ENCODE assay signal across 8 cellular contexts in the genomic region with DNA sequence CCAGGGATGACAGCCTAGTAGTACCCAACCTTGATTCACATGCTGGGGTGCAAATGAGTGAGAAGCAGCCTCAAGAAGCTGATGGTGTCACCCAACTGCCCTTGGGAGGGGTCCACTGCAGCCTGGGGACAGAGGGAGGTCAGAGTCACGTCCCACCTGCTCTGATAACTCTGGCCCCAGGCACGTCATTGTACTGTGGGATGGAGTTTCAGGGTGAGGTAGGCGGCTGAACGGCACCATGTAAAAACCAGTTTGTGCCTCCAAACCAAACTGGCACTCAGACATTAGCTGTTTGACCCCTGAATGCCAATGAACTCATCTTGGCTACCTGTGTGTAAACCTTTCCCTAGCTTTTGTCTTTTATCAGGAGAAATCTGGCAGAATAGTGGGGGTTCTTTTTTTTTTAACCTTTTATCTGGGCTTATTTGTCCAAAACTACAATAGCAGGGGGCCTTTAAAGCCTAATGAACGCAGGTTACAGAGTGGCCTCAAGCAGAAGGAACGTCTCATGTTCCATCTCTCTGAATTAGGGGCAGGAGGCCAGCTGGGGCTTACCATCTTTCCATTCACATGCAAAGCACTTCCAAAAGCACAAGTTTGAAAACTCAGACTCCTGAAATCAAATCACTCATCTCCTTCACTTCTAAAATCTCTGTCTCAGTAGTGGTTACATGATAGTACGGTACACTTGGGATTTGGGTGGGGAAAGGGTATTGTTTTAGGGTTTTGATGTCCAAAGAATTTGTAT.
A peak's percentile ranks its signal among the peaks of the same experiment; 100 is the strongest.
DNase-seq lines count a peak whose midpoint lies in the region; ATAC-seq and TF ChIP-seq lines count a peak whose summit lies in the region.

No MANE protein-coding gene starts in this region.

- TF ChIP-seq POLR2A in right lobe of liver (IDR thresholded peaks at IDR 0.05) (no peak), erythroblast (IDR thresholded peaks at IDR 0.05; ENCODE audit: low read length) (no peak)

- intact Hi-C loops in right lobe of liver (cut with DNase I), result loop anchor here (5.0 kb wide), 1 partner anchor 38 kb away; no protein-coding TSS in a partner anchor

- WGBS in right lobe of liver (ENCODE audit: insufficient coverage, low coverage, low lambda C conversion rate, missing lambda C conversion rate), result 35% methylated on average over 5 of the region's 7 CpGs

- H3K4me1 ChIP-seq in right lobe of liver, result peaks cover 7 to 66% (median 33%) of the 10 kb centered on the region in 4 donors

- ATAC-seq in GM18861 (IDR thresholded peaks at IDR 0.05; ENCODE audit: unreplicated experiment), result peak; percentile 9
- peak; percentile 27 for ATAC-seq in HG02798 (IDR thresholded peaks at IDR 0.05; ENCODE audit: poor library complexity, unreplicated experiment)
- peak; percentile 24 to 58 (median 56) for ATAC-seq in right lobe of liver

- DNase-seq in SW480 (ENCODE audit: low spot score) (peak; percentile 8), right lobe of liver (peak in 2 of 3 donors; percentile 43 to 75), erythroblast (lab: John Stamatoyannopoulos, UW) (no peak), SW 1271 (lab: John Stamatoyannopoulos, UW) (no peak)
- DNase-seq in effector CD8-positive, alpha-beta T cell (lab: John Stamatoyannopoulos, UW), result no peak
- no peak for DNase-seq in activated CD4-positive, alpha-beta T cell treated with anti-CD3 and anti-CD28 coated beads for 48 hours

- TF ChIP-seq CTCF in right lobe of liver (IDR thresholded peaks at IDR 0.05), result no peak

- no peaks in the 10 kb centered on the region for H3K9me3 ChIP-seq in right lobe of liver

- H3K4me3 ChIP-seq in right lobe of liver, result peak overlapping the region in 2 of 3 donors; percentile 12 to 20

- no peaks in the 10 kb centered on the region for H3K27me3 ChIP-seq in right lobe of liver

- peaks cover 0 to 19% (median 3%) of the 10 kb centered on the region in 4 donors for H3K36me3 ChIP-seq in right lobe of liver

- H3K27ac ChIP-seq in right lobe of liver, result peak overlapping the region; percentile 87 to 90 (median 88)

Comparison
In these comparisons a context has a peak if more than half of its experiments do, and no peak if none do; other contexts are left out.
1. DNase-seq: peak in SW480 (single experiment) and right lobe of liver (2 of 3); none in erythroblast (0 of 2), SW 1271 (0 of 2), effector CD8-positive, alpha-beta T cell (single experiment) and activated CD4-positive, alpha-beta T cell treated with anti-CD3 and anti-CD28 coated beads for 48 hours (single experiment).
2. Peak in every context shown above with its lines, with median percentiles within 50 percentile points of each other: ATAC-seq.